8 cellular contexts compared by ENCODE assay signal in genomic region chr3:49906004-49906860, GRCh38. TPM values are rescaled to one million over a fixed set of nuclear protein-coding genes. Genes with fewer than 3 reads are reported as not detected.
A peak's percentile ranks its signal among the peaks of the same experiment; 100 is the strongest.
DNase-seq lines count a peak whose midpoint lies in the region; ATAC-seq and TF ChIP-seq lines count a peak whose summit lies in the region.

No MANE protein-coding gene starts in this region.

- H3K27ac ChIP-seq in DND-41 (ENCODE audit: low read length) (no peak overlapping the region), Karpas-422 (ENCODE audit: low read length) (no peak overlapping the region), lung (ENCODE audit: low read depth in 1 of 2, low read length in 1 of 2) (peak overlapping the region in 1 of 2 donors; percentile 87)

- H3K9me2 ChIP-seq in Karpas-422 (replicated peaks; ENCODE audit: insufficient read depth, low read length), result no peaks in the 10 kb centered on the region

- no peaks in the 10 kb centered on the region for H3K27me3 ChIP-seq in DND-41 (ENCODE audit: insufficient read depth, low read length, poor library complexity)
- no peaks in the 10 kb centered on the region for H3K27me3 ChIP-seq in Karpas-422 (ENCODE audit: low read length)
- no peaks in the 10 kb centered on the region for H3K27me3 ChIP-seq in lung (ENCODE audit: control insufficient read depth, insufficient read depth)

- peaks cover 9% of the 10 kb centered on the region for H3K4me1 ChIP-seq in DND-41 (ENCODE audit: insufficient read depth, low read length)
- peaks cover 16% of the 10 kb centered on the region for H3K4me1 ChIP-seq in Karpas-422 (ENCODE audit: low read length)
- H3K4me1 ChIP-seq in lung (ENCODE audit: control insufficient read depth in 2 of 2, insufficient read depth in 2 of 2, low read length in 2 of 2), result peaks cover 0 to 27% of the 10 kb centered on the region in 2 donors

- H3K36me3 ChIP-seq in DND-41 (ENCODE audit: insufficient read depth, low read length), result peaks cover 31% of the 10 kb centered on the region
- H3K36me3 ChIP-seq in Karpas-422 (ENCODE audit: insufficient read depth, low read length), result no peaks in the 10 kb centered on the region
- H3K36me3 ChIP-seq in lung (ENCODE audit: control insufficient read depth in 2 of 2, insufficient read depth in 2 of 2, low read length in 2 of 2), result peaks cover 0 to 25% of the 10 kb centered on the region in 2 donors

- H3K9ac ChIP-seq in DND-41 (ENCODE audit: low read depth, low read length) (no peak overlapping the region), Karpas-422 (ENCODE audit: low read length) (peak overlapping the region; percentile 34; the same call in 1 of the 2 replicates)

- 14 to 17% methylated on average over 14 to 15 of the region's 15 CpGs for WGBS in lung, 2 donors

- H3K9me3 ChIP-seq in DND-41 (ENCODE audit: insufficient read depth, low read length, severe bottlenecking) (no peaks in the 10 kb centered on the region), Karpas-422 (ENCODE audit: low read length) (no peaks in the 10 kb centered on the region), lung (ENCODE audit: control insufficient read depth in 2 of 2, insufficient read depth in 1 of 2, low read length in 1 of 2) (no peaks in the 10 kb centered on the region)

- no peak overlapping the region for H3K4me2 ChIP-seq in DND-41 (ENCODE audit: insufficient read depth, low read length)
- peak overlapping the region; percentile 56 for H3K4me2 ChIP-seq in Karpas-422 (ENCODE audit: low read depth, low read length, poor library complexity, severe bottlenecking)

- H4K20me1 ChIP-seq in DND-41 (ENCODE audit: insufficient read depth, low read length) (no peaks in the 10 kb centered on the region), Karpas-422 (ENCODE audit: insufficient read depth, low read depth, low read length) (no peaks in the 10 kb centered on the region)

- no peaks in the 10 kb centered on the region for H3K79me2 ChIP-seq in DND-41 (ENCODE audit: insufficient read depth, low read length)
- no peaks in the 10 kb centered on the region for H3K79me2 ChIP-seq in Karpas-422 (ENCODE audit: low read length)

- DNase-seq in DND-41, result peak; percentile 31
- peak; percentile 81 for DNase-seq in Karpas-422
- DNase-seq in activated CD4-positive, alpha-beta T cell treated with anti-CD3 and anti-CD28 coated beads for 48 hours, result peak; percentile 68
- DNase-seq in dedifferentiated amniotic fluid mesenchymal stem cell (ENCODE audit: extremely low spot score), result peak; percentile 36
- DNase-seq in lung (ENCODE audit: low spot score), result peak; percentile 59
- peak; percentile 72 for DNase-seq in stimulated activated CD8-positive, alpha-beta memory T cell treated with anti-CD3 and anti-CD28 coated beads, Interleukin-4, amount 100 ng/mL, for 48 hours
- DNase-seq in midbrain (lab: John Stamatoyannopoulos, UW), result no peak

- H2AFZ ChIP-seq in DND-41 (ENCODE audit: low read depth, low read length) (no peak overlapping the region), Karpas-422 (ENCODE audit: low read length) (no peak overlapping the region)

- peak; percentile 51 for ATAC-seq in DND-41 (ENCODE audit: insufficient read depth, low read depth)
- peak; percentile 20 for ATAC-seq in lung (ENCODE audit: insufficient read depth, low FRiP score)
- ATAC-seq in HG03439 (IDR thresholded peaks at IDR 0.05; ENCODE audit: unreplicated experiment), result no peak

- peak; percentile 53 for TF ChIP-seq CTCF in DND-41 (IDR thresholded peaks at IDR 0.05; ENCODE audit: borderline replicate concordance, extremely low read depth, low read length, poor library complexity, severe bottlenecking)
- peak; percentile 26 for TF ChIP-seq CTCF in lung (IDR thresholded peaks at IDR 0.05; ENCODE audit: control extremely low read depth, extremely low read depth)

- H3K4me3 ChIP-seq in DND-41 (ENCODE audit: low read depth in 1 of 2, low read length in 2 of 2) (no peak overlapping the region), Karpas-422 (ENCODE audit: low read length) (peak overlapping the region; percentile 25; the same call in 1 of the 2 replicates), lung (no peak overlapping the region)

RNA-seq across cellular contexts. Expression of gene MST1R, which starts 2.6 kb away (rescaled TPM):
- total RNA-seq in Karpas-422 (2014; rRNA removed; shearing (Covaris generic); ENCODE audit: low replicate concordance), result not detected in 2 replicates
- total RNA-seq in lung, result 10 to 100 TPM in 1 of 2 donors, 1 to 10 TPM in 1; 5.6 to 54.8 TPM
- polyA plus RNA-seq in lung, result 10 to 100 TPM; 18.6 to 38.8 TPM

RNA-seq across cellular contexts. Expression of gene MON1A, which starts 23.4 kb away (rescaled TPM):
- 9.6 and 9.8 TPM in 2 replicates for total RNA-seq in Karpas-422 (2014; rRNA removed; shearing (Covaris generic); ENCODE audit: low replicate concordance)
- 10 to 100 TPM in 1 of 2 donors, 1 to 10 TPM in 1; 7.0 to 12.3 TPM for total RNA-seq in lung
- polyA plus RNA-seq in lung, result 10 to 100 TPM in 1 of 2 donors, 1 to 10 TPM in 1; 8.5 to 10.3 TPM

RNA-seq across cellular contexts. Expression of gene RBM6, which starts 33.7 kb away (rescaled TPM):
- total RNA-seq in Karpas-422 (2014; rRNA removed; shearing (Covaris generic); ENCODE audit: low replicate concordance), result 88.3 and 109 TPM in 2 replicates
- 100 to 1,000 TPM in 1 of 2 donors, 10 to 100 TPM in 1; 70.4 to 126 TPM for total RNA-seq in lung
- 10 to 100 TPM; 42.1 to 88.9 TPM for polyA plus RNA-seq in lung

RNA-seq across cellular contexts. Expression of gene CAMKV, which starts 36.5 kb away (rescaled TPM):
- 3.2 and 7.8 TPM in 2 replicates for total RNA-seq in Karpas-422 (2014; rRNA removed; shearing (Covaris generic); ENCODE audit: low replicate concordance)
- total RNA-seq in lung, result under 1 TPM in 1 of 2 donors, not detected in 1; 0.34 TPM
- not detected for polyA plus RNA-seq in lung

RNA-seq across cellular contexts. Expression of gene TRAIP, which starts 49.9 kb away (rescaled TPM):
- 5.9 and 9.2 TPM in 2 replicates for total RNA-seq in Karpas-422 (2014; rRNA removed; shearing (Covaris generic); ENCODE audit: low replicate concordance)
- total RNA-seq in lung, result 1 to 10 TPM; 2.7 to 3.2 TPM
- polyA plus RNA-seq in lung, result 1 to 10 TPM; 1.8 to 2.1 TPM
